18 cellular contexts compared by ENCODE assay signal in the genomic region with DNA sequence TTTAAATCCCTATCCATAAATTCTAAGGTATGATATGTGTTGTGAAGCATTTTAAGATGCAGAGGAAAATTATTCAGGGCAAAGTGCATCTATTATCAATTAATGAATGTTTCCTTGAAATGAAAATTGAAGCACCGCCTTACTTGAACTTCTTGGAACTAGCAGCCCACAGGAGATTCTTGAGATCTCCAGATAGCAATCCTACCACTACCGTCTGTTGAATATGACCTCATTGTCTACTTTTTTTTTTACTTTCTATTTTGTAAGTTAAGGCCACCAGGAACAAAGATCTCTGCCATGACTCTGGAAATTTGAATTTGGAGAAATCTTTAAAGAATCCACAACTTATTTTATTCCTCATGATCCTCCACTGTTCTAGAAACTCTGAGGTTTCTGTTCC.
DNase-seq lines count a peak whose midpoint lies in the region; ATAC-seq and TF ChIP-seq lines count a peak whose summit lies in the region.
"Had no signal": no experiment of that assay in that cellular context is flagged by ENCODE, and none has a peak within 500 bp of the region (broad histone marks: within the 10 kb centered on the region; RNA-seq: fewer than 3 reads in every experiment).

No MANE protein-coding gene starts in this region.

- H3K4me3 ChIP-seq in AG10803 (ENCODE audit: low read length) (no peak overlapping the region), adipocyte (ENCODE audit: low read length) (no peak overlapping the region), gastroesophageal sphincter (no peak overlapping the region)

- DNase-seq in AG10803 (ENCODE audit: low read depth) = peak; percentile 8
- peak; percentile 20 for DNase-seq in HT-29 (ENCODE audit: low spot score)
- peak; percentile 8 for DNase-seq in adipocyte (ENCODE audit: low read depth)
- DNase-seq in iris pigment epithelial cell (ENCODE audit: low read depth) = peak; percentile 75
- DNase-seq in activated CD8-positive, alpha-beta memory T cell treated with anti-CD3 and anti-CD28 coated beads for 24 hours = no peak
- no peak for DNase-seq in GM10248 (ENCODE audit: extremely low spot score)
- DNase-seq in NCI-H82 treated with DMSO at 0.1 percent for 48 hours (lab: John Stamatoyannopoulos, UW; ENCODE audit: unreplicated experiment) = no peak
- DNase-seq: COR-L47, DMS53, GF-D8, GOT3, KG1, NCI-H1092 treated with DMSO at 0.1 percent for 48 hours, NCI-H1694, NCI-H2107, NCI-H69 had no signal

- POLR2A ChIA-PET in GM10248 (lab: Yijun Ruan, JAX) = no interaction called here

- no peak for TF ChIP-seq EP300 in gastroesophageal sphincter (IDR thresholded peaks at IDR 0.05)

- no peak for ATAC-seq in gastroesophageal sphincter

- 58 to 64% methylated on average over 2 of the region's 2 CpGs for WGBS in gastroesophageal sphincter (ENCODE audit: low coverage in 1 of 2), 2 donors

- H3K27ac ChIP-seq in gastroesophageal sphincter = no peak overlapping the region
- H3K27ac ChIP-seq: C4-2B had no signal

- H3K36me3 ChIP-seq in adipocyte (ENCODE audit: control insufficient read depth, insufficient read depth, low read length, severe bottlenecking) (no peaks in the 10 kb centered on the region), gastroesophageal sphincter (no peaks in the 10 kb centered on the region)

- H3K27me3 ChIP-seq in adipocyte (replicated peaks; ENCODE audit: control insufficient read depth, insufficient read depth, low read length) (no peaks in the 10 kb centered on the region), gastroesophageal sphincter (no peaks in the 10 kb centered on the region)

- H3K9ac ChIP-seq in adipocyte (ENCODE audit: low read length) = no peak overlapping the region

- TF ChIP-seq POLR2A in gastroesophageal sphincter (IDR thresholded peaks at IDR 0.05) = no peak

- H3K4me1 ChIP-seq in adipocyte (ENCODE audit: control insufficient read depth, insufficient read depth, low read length) = no peaks in the 10 kb centered on the region
- H3K4me1 ChIP-seq in gastroesophageal sphincter = no peaks in the 10 kb centered on the region

- TF ChIP-seq CTCF in AG10803 (conservative IDR thresholded peaks at IDR 0.05; ENCODE audit: low read length) (no peak), GM10248 (IDR thresholded peaks at IDR 0.05; ENCODE audit: control extremely low read depth, extremely low read depth, low read depth, missing control alignments) (no peak), gastroesophageal sphincter (IDR thresholded peaks at IDR 0.05) (no peak)

- CTCF ChIA-PET in GM10248 (lab: Yijun Ruan, JAX) = no interaction called here

- H3K9me3 ChIP-seq in adipocyte (ENCODE audit: control insufficient read depth, low read length) = no peaks in the 10 kb centered on the region
- no peaks in the 10 kb centered on the region for H3K9me3 ChIP-seq in gastroesophageal sphincter

Comparison
In these comparisons a context has a peak if more than half of its experiments do, and no peak if none do; other contexts are left out.
1. DNase-seq: peak in AG10803 (single experiment), HT-29 (single experiment), adipocyte (single experiment) and iris pigment epithelial cell (single experiment); none in activated CD8-positive, alpha-beta memory T cell treated with anti-CD3 and anti-CD28 coated beads for 24 hours (single experiment), GM10248 (single experiment) and NCI-H82 treated with DMSO at 0.1 percent for 48 hours (single experiment).